In genomic region chr10:123573236-123574147, GRCh38 we compare ENCODE assay signal across 8 cellular contexts.
DNase-seq lines count a peak whose midpoint lies in the region; ATAC-seq and TF ChIP-seq lines count a peak whose summit lies in the region.

No MANE protein-coding gene starts in this region.

- H3K27me3 ChIP-seq in DND-41 (ENCODE audit: insufficient read depth, low read length, poor library complexity) (peaks cover 20% of the 10 kb centered on the region), HL-60 (ENCODE audit: insufficient read depth, poor library complexity, severe bottlenecking) (no peaks in the 10 kb centered on the region), RWPE2 (ENCODE audit: insufficient read depth, poor library complexity, severe bottlenecking) (no peaks in the 10 kb centered on the region)

- no peak overlapping the region for H3K4me2 ChIP-seq in DND-41 (ENCODE audit: insufficient read depth, low read length)

- no peak overlapping the region for H3K4me3 Mint-ChIP-seq in mesothelial cell of epicardium

- H2AFZ ChIP-seq in DND-41 (ENCODE audit: low read depth, low read length) = no peak overlapping the region

- no peaks in the 10 kb centered on the region for H3K9me3 ChIP-seq in DND-41 (ENCODE audit: insufficient read depth, low read length, severe bottlenecking)
- no peaks in the 10 kb centered on the region for H3K9me3 ChIP-seq in RWPE2 (ENCODE audit: severe bottlenecking)

- H3K4me3 ChIP-seq in DND-41 (ENCODE audit: low read depth in 1 of 2, low read length in 2 of 2) (no peak overlapping the region), HL-60 (replicated peaks; ENCODE audit: insufficient read depth, low read length) (no peak overlapping the region), RWPE2 (ENCODE audit: severe bottlenecking) (no peak overlapping the region)

- H3K4me1 ChIP-seq in DND-41 (ENCODE audit: insufficient read depth, low read length) = no peaks in the 10 kb centered on the region
- H3K4me1 ChIP-seq in RWPE2 (ENCODE audit: insufficient read depth, poor library complexity, severe bottlenecking) = peaks cover 6% of the 10 kb centered on the region

- H4K20me1 ChIP-seq in DND-41 (ENCODE audit: insufficient read depth, low read length) = no peaks in the 10 kb centered on the region

- no peak overlapping the region for H3K27ac ChIP-seq in DND-41 (ENCODE audit: low read length)
- no peak overlapping the region for H3K27ac ChIP-seq in HL-60 (replicated peaks)
- H3K27ac ChIP-seq in RWPE2 (ENCODE audit: poor library complexity, severe bottlenecking) = peak overlapping the region; percentile 27

- TF ChIP-seq CTCF in DND-41 (IDR thresholded peaks at IDR 0.05; ENCODE audit: borderline replicate concordance, extremely low read depth, low read length, poor library complexity, severe bottlenecking) = peak; percentile 77
- TF ChIP-seq CTCF in HL-60 (IDR thresholded peaks at IDR 0.05; ENCODE audit: insufficient read depth, low read length) = peak; percentile 71
- peak; percentile 74 for TF ChIP-seq CTCF in RWPE2 (IDR thresholded peaks at IDR 0.05; ENCODE audit: poor library complexity, severe bottlenecking)
- TF ChIP-seq CTCF in mesothelial cell of epicardium (IDR thresholded peaks at IDR 0.05; ENCODE audit: unreplicated experiment) = peak; percentile 65

- DNase-seq in DND-41 (peak; percentile 51), HL-60 (ENCODE audit: low read depth in 1 of 2, low spot score in 1 of 2) (peak; percentile 17 to 44), RWPE2 (ENCODE audit: low spot score) (peak; percentile 78), T47D (ENCODE audit: low read depth in 1 of 2, low spot score in 1 of 2) (peak; percentile 34 to 81), mesothelial cell of epicardium (ENCODE audit: low spot score in 2 of 2, unreplicated experiment in 2 of 2) (peak in 1 of 2 experiments; percentile 69), HCEC 1CT (no peak), GF-D8 (lab: John Stamatoyannopoulos, UW) (no peak)

- peaks cover 84% of the 10 kb centered on the region for H3K27me3 Mint-ChIP-seq in mesothelial cell of epicardium (ENCODE audit: low read depth)

- no peak overlapping the region for H3K9ac ChIP-seq in DND-41 (ENCODE audit: low read depth, low read length)

- H3K36me3 ChIP-seq in DND-41 (ENCODE audit: insufficient read depth, low read length) (no peaks in the 10 kb centered on the region), RWPE2 (ENCODE audit: low read depth) (no peaks in the 10 kb centered on the region)

- H3K36me3 Mint-ChIP-seq in mesothelial cell of epicardium = no peaks in the 10 kb centered on the region

- ATAC-seq in DND-41 (ENCODE audit: insufficient read depth, low read depth) = peak; percentile 68
- ATAC-seq in RWPE2 (ENCODE audit: low read depth) = peak; percentile 88
- ATAC-seq in HG03469 (IDR thresholded peaks at IDR 0.05; ENCODE audit: unreplicated experiment) = no peak

- H3K79me2 ChIP-seq in DND-41 (ENCODE audit: insufficient read depth, low read length) = no peaks in the 10 kb centered on the region

- no peak overlapping the region for H3K27ac Mint-ChIP-seq in mesothelial cell of epicardium

- in situ Hi-C loops in T47D (cut with HindIII; ENCODE audit: low pct_unique_long_range_greater_than_20kb, low sequenced_read_pairs) = no loop called here

- H3K9me3 Mint-ChIP-seq in mesothelial cell of epicardium = no peaks in the 10 kb centered on the region

- no peaks in the 10 kb centered on the region for H3K4me1 Mint-ChIP-seq in mesothelial cell of epicardium

Comparison
In these comparisons a context has a peak if more than half of its experiments do, and no peak if none do; other contexts are left out.
1. DNase-seq: peak in DND-41 (single experiment), HL-60 (2 of 2), RWPE2 (single experiment) and T47D (2 of 2); none in HCEC 1CT (single experiment) and GF-D8 (single experiment).
2. Peak in every context shown above with its lines, with median percentiles within 50 percentile points of each other: CTCF ChIP-seq.